Comparison of ENCODE assay signal across 8 cellular contexts in the genomic region with DNA sequence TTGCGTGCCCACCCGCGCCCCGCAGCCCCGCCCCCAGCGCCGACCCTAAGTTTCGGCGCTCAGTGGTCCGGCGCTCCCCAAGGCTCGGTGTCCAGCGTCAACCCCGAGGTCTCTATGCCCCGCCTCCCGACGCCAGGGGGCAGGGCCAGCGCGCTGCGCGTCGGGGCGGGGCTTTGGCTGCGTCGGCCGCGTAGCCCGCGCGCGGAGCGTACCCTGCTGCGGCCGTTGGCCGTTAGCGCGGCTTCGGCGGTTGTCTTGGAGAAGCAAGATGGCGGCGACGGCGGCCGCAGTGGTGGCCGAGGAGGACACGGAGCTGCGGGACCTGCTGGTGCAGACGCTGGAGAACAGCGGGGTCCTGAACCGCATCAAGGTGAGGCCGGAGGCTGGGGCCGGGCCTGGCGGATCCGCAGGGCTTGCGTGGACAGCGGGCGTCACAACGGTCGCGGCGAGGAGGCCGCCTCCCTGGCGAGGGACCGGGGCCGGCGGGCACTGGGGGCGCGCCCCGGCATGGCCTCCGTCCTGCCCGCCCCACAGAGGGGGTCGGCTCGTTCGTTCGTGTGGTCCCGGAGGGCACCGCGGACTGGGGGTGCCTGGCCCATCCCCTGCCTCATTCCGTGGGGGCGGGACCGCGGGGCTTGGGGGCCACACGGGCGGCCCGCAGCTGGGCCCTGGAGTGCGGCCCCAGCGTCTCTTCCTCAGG. TPM values are rescaled to one million over a fixed set of nuclear protein-coding genes. Genes with fewer than 3 reads are reported as not detected.
A peak's percentile ranks its signal among the peaks of the same experiment; 100 is the strongest.
DNase-seq lines count a peak whose midpoint lies in the region; ATAC-seq, FAIRE-seq and TF ChIP-seq lines count a peak whose summit lies in the region.

A gene with protein sequence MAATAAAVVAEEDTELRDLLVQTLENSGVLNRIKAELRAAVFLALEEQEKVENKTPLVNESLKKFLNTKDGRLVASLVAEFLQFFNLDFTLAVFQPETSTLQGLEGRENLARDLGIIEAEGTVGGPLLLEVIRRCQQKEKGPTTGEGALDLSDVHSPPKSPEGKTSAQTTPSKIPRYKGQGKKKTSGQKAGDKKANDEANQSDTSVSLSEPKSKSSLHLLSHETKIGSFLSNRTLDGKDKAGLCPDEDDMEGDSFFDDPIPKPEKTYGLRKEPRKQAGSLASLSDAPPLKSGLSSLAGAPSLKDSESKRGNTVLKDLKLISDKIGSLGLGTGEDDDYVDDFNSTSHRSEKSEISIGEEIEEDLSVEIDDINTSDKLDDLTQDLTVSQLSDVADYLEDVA (plus strand): TSS at position 253 of the 700 bp plus-strand sequence. CDS start 16 bp downstream, at position 269.

- H3K4me1 ChIP-seq in kidney (ENCODE audit: control insufficient read depth in 1 of 2, insufficient read depth in 1 of 2, low read depth in 1 of 2, low read length in 2 of 2): peaks cover 4 to 14% of the 10 kb centered on the region in 2 donors

- ATAC-seq in GM19025 (IDR thresholded peaks at IDR 0.05; ENCODE audit: low read depth, unreplicated experiment) (peak; percentile 90), HG03342 (IDR thresholded peaks at IDR 0.05; ENCODE audit: unreplicated experiment) (peak; percentile 90)

- peak; percentile 99 for DNase-seq in AG08395 (ENCODE audit: low spot score)
- peak; percentile 82 for DNase-seq in NCI-H446 treated with DMSO at 0.1 percent for 48 hours (lab: John Stamatoyannopoulos, UW)
- DNase-seq in activated CD4-positive, CD25-positive, alpha-beta regulatory T cell treated with anti-CD3 and anti-CD28 coated beads, Interleukin-2, amount 50 U/mL, for 72 hours: peak; percentile 92
- DNase-seq in cerebellar nuclear complex (lab: John Stamatoyannopoulos, UW): peak; percentile 67 to 76
- peak; percentile 99 for DNase-seq in kidney
- peak; percentile 74 to 81 for DNase-seq in stimulated activated CD4-positive, alpha-beta T cell treated with anti-CD3 and anti-CD28 coated beads, Interleukin-15, amount 100 ng/mL, for 1 hour (ENCODE audit: low read depth in 1 of 2, low spot score in 1 of 2)

- no peaks in the 10 kb centered on the region for H3K9me3 ChIP-seq in kidney (ENCODE audit: control insufficient read depth in 1 of 2, low read length in 2 of 2)

- H3K27ac ChIP-seq in kidney (ENCODE audit: low read depth in 2 of 2, low read length in 2 of 2): peak within 1 kb of the TSS; percentile 61 to 66

- intact Hi-C loops in kidney (cut with DNase I): no loop called here

- FAIRE-seq in kidney (lab: Jason Lieb, UNC): no peak

- H3K9ac ChIP-seq in kidney (ENCODE audit: low read length in 2 of 2): peak within 1 kb of the TSS; percentile 11 to 74

- peak; percentile 17 for TF ChIP-seq CTCF in kidney (IDR thresholded peaks at IDR 0.05; ENCODE audit: borderline replicate concordance, extremely low read depth, insufficient read depth)

- H3K4me3 ChIP-seq in kidney (ENCODE audit: low read length in 2 of 2): peak within 1 kb of the TSS; percentile 81 to 85

- H3K36me3 ChIP-seq in kidney (ENCODE audit: control insufficient read depth in 1 of 2, insufficient read depth in 2 of 2, low read length in 2 of 2): peaks cover 0 to 5% of the 10 kb centered on the region in 2 donors

RNA-seq across cellular contexts. Expression of the gene that starts here (rescaled TPM):
- 17.9 TPM for total RNA-seq in kidney
- polyA plus RNA-seq in kidney (ENCODE audit: insufficient read depth, low read depth, low replicate concordance): 17.8 TPM

Comparison
In these comparisons a context has a peak if more than half of its experiments do, and no peak if none do; other contexts are left out.
1. Peak in every context shown above with its lines: DNase-seq, ATAC-seq, H3K4me3 ChIP-seq and H3K27ac ChIP-seq.